12 cellular contexts compared by ENCODE assay signal in genomic region chr12:12735301-12735700, GRCh38. TPM values are rescaled to one million over a fixed set of nuclear protein-coding genes. Genes with fewer than 3 reads are reported as not detected.
A peak's percentile ranks its signal among the peaks of the same experiment; 100 is the strongest.
DNase-seq lines count a peak whose midpoint lies in the region; FAIRE-seq and TF ChIP-seq lines count a peak whose summit lies in the region.
"Had no signal": no experiment of that assay in that cellular context is flagged by ENCODE, and none has a peak within 500 bp of the region (broad histone marks: within the 10 kb centered on the region; RNA-seq: fewer than 3 reads in every experiment).

No MANE protein-coding gene starts in this region.

- TF ChIP-seq EP300 in tibial nerve (IDR thresholded peaks at IDR 0.05) = no peak

- no peaks in the 10 kb centered on the region for H3K36me3 ChIP-seq in keratinocyte (ENCODE audit: control insufficient read depth in 2 of 2, extremely low read depth in 1 of 2, insufficient read depth in 2 of 2, low read length in 2 of 2)
- H3K36me3 ChIP-seq in tibial nerve = no peaks in the 10 kb centered on the region

- no peak for DNase-seq in activated naive CD4-positive, alpha-beta T cell treated with anti-CD3 and anti-CD28 coated beads, Interleukin-2, amount 50 U/mL, for 16 hours
- no peak for DNase-seq in activated T-helper 1 cell treated with anti-CD3 and anti-CD28 coated beads, Interleukin-12 subunit alpha, Interleukin-12 subunit beta, Interleukin-2, Interleukin-4 antibody, amounts not matched to agents 30 ng/mL and 10 ng/mL and 1 ng/mL, durations not matched to agents 14 hours and 24 hours and 36 hours (ENCODE audit: low spot score)
- no peak for DNase-seq in keratinocyte (ENCODE audit: low read depth, low spot score)
- no peak for DNase-seq in tibial nerve (ENCODE audit: low spot score in 2 of 2)
- DNase-seq in amniotic stem cell (lab: John Stamatoyannopoulos, UW) = no peak
- DNase-seq in cerebellum (ENCODE audit: low spot score) = no peak
- no peak for DNase-seq in NCI-H1092 (lab: John Stamatoyannopoulos, UW)
- DNase-seq: occipital lobe had no signal

- dilution Hi-C loops in keratinocyte (cut with MboI; ENCODE audit: extremely low pct_ligation_motif_present, low sequenced_read_pairs) = no loop called here

- H3K9me3 ChIP-seq in keratinocyte (ENCODE audit: control insufficient read depth, low read depth, low read length) = no peaks in the 10 kb centered on the region
- no peaks in the 10 kb centered on the region for H3K9me3 ChIP-seq in tibial nerve

- H3K9me1 ChIP-seq in keratinocyte (ENCODE audit: control insufficient read depth, extremely low read depth, insufficient read depth, low read length) = no peaks in the 10 kb centered on the region

- intact Hi-C loops in activated T-helper 1 cell treated with anti-CD3 and anti-CD28 coated beads, Interleukin-12 subunit alpha, Interleukin-12 subunit beta, Interleukin-2, Interleukin-4 antibody, amounts not matched to agents 30 ng/mL and 10 ng/mL and 1 ng/mL, durations not matched to agents 14 hours and 24 hours and 36 hours (cut with micrococcal nuclease) = no loop called here

- H3K4me3 Mint-ChIP-seq in activated naive CD4-positive, alpha-beta T cell treated with anti-CD3 and anti-CD28 coated beads, Interleukin-2, amount 50 U/mL, for 24 hours = no peak overlapping the region
- H3K4me3 Mint-ChIP-seq in activated T-helper 1 cell treated with anti-CD3 and anti-CD28 coated beads, Interleukin-12 subunit alpha, Interleukin-12 subunit beta, Interleukin-2, Interleukin-4 antibody, amounts not matched to agents 30 ng/mL and 10 ng/mL and 1 ng/mL, durations not matched to agents 14 hours and 24 hours and 36 hours = peak overlapping the region; percentile 34

- H3K27me3 ChIP-seq in keratinocyte (ENCODE audit: control insufficient read depth, extremely low read depth, insufficient read depth, low read length) (no peaks in the 10 kb centered on the region), tibial nerve (no peaks in the 10 kb centered on the region)

- H3K27ac ChIP-seq in keratinocyte (ENCODE audit: control insufficient read depth, insufficient read depth, low read length) (peak overlapping the region; percentile 34), tibial nerve (peak overlapping the region in 3 of 4 donors; percentile 56 to 82 (median 72))
- H3K27ac ChIP-seq: C4-2B had no signal

- H3K4me1 ChIP-seq in keratinocyte (ENCODE audit: control insufficient read depth, extremely low read depth, insufficient read depth, low read length) (peaks cover 17% of the 10 kb centered on the region), tibial nerve (peaks cover 0 to 41% (median 3%) of the 10 kb centered on the region in 4 donors)

- TF ChIP-seq POLR2A in tibial nerve (IDR thresholded peaks at IDR 0.05) = no peak

- peak overlapping the region; percentile 92 for H3K4me2 ChIP-seq in keratinocyte (ENCODE audit: control insufficient read depth, extremely low read depth, insufficient read depth, low read depth, low read length)

- no peaks in the 10 kb centered on the region for H3K79me2 ChIP-seq in keratinocyte (ENCODE audit: control insufficient read depth, insufficient read depth, low read length)

- H3K4me1 Mint-ChIP-seq in activated naive CD4-positive, alpha-beta T cell treated with anti-CD3 and anti-CD28 coated beads, Interleukin-2, amount 50 U/mL, for 24 hours = peaks cover 40% of the 10 kb centered on the region
- H3K4me1 Mint-ChIP-seq in activated T-helper 1 cell treated with anti-CD3 and anti-CD28 coated beads, Interleukin-12 subunit alpha, Interleukin-12 subunit beta, Interleukin-2, Interleukin-4 antibody, amounts not matched to agents 30 ng/mL and 10 ng/mL and 1 ng/mL, durations not matched to agents 14 hours and 24 hours and 36 hours (ENCODE audit: low read depth) = peaks cover 63% of the 10 kb centered on the region

- peak overlapping the region; percentile 78 for H3K27ac Mint-ChIP-seq in activated naive CD4-positive, alpha-beta T cell treated with anti-CD3 and anti-CD28 coated beads, Interleukin-2, amount 50 U/mL, for 24 hours
- peak overlapping the region; percentile 81 for H3K27ac Mint-ChIP-seq in activated T-helper 1 cell treated with anti-CD3 and anti-CD28 coated beads, Interleukin-12 subunit alpha, Interleukin-12 subunit beta, Interleukin-2, Interleukin-4 antibody, amounts not matched to agents 30 ng/mL and 10 ng/mL and 1 ng/mL, durations not matched to agents 14 hours and 24 hours and 36 hours

- H4K20me1 ChIP-seq in keratinocyte (ENCODE audit: control insufficient read depth, extremely low read depth, insufficient read depth, low read length) = no peaks in the 10 kb centered on the region

- H3K4me3 ChIP-seq in keratinocyte (ENCODE audit: control insufficient read depth in 2 of 3, extremely low read depth in 1 of 3, insufficient read depth in 2 of 3, low read depth in 1 of 3, low read length in 3 of 3) (peak overlapping the region in 1 of 3 experiments; percentile 38), tibial nerve (no peak overlapping the region)

- TF ChIP-seq CTCF in keratinocyte (optimal IDR thresholded peaks at IDR 0.05 in 1 of 3, IDR thresholded peaks at IDR 0.05 in 1 of 3, conservative IDR thresholded peaks at IDR 0.05 in 1 of 3; ENCODE audit: extremely low read depth in 1 of 3, insufficient read depth in 2 of 3, low read length in 3 of 3) (no peak), tibial nerve (IDR thresholded peaks at IDR 0.05) (no peak)

- peak overlapping the region; percentile 59 for H3K9ac ChIP-seq in keratinocyte (ENCODE audit: control insufficient read depth, extremely low read depth, insufficient read depth, low read length)

- H3K27me3 Mint-ChIP-seq in activated naive CD4-positive, alpha-beta T cell treated with anti-CD3 and anti-CD28 coated beads, Interleukin-2, amount 50 U/mL, for 24 hours = no peaks in the 10 kb centered on the region
- no peaks in the 10 kb centered on the region for H3K27me3 Mint-ChIP-seq in activated T-helper 1 cell treated with anti-CD3 and anti-CD28 coated beads, Interleukin-12 subunit alpha, Interleukin-12 subunit beta, Interleukin-2, Interleukin-4 antibody, amounts not matched to agents 30 ng/mL and 10 ng/mL and 1 ng/mL, durations not matched to agents 14 hours and 24 hours and 36 hours (ENCODE audit: insufficient read depth)

- 87 to 100% methylated on average over 1 of the region's 1 CpG for WGBS in tibial nerve, 2 donors

- no peak for FAIRE-seq in keratinocyte (lab: Jason Lieb, UNC)
- FAIRE-seq: H1 had no signal

- no peaks in the 10 kb centered on the region for H3K9me3 Mint-ChIP-seq in activated naive CD4-positive, alpha-beta T cell treated with anti-CD3 and anti-CD28 coated beads, Interleukin-2, amount 50 U/mL, for 24 hours
- H3K9me3 Mint-ChIP-seq in activated T-helper 1 cell treated with anti-CD3 and anti-CD28 coated beads, Interleukin-12 subunit alpha, Interleukin-12 subunit beta, Interleukin-2, Interleukin-4 antibody, amounts not matched to agents 30 ng/mL and 10 ng/mL and 1 ng/mL, durations not matched to agents 14 hours and 24 hours and 36 hours = no peaks in the 10 kb centered on the region
- H3K9me3 Mint-ChIP-seq: activated naive CD4-positive, alpha-beta T cell treated with anti-CD3 and anti-CD28 coated beads, Interleukin-2, amount 50 U/mL, for 72 hours had no signal

- peaks cover 4% of the 10 kb centered on the region for H3K36me3 Mint-ChIP-seq in activated naive CD4-positive, alpha-beta T cell treated with anti-CD3 and anti-CD28 coated beads, Interleukin-2, amount 50 U/mL, for 24 hours
- peaks cover 17% of the 10 kb centered on the region for H3K36me3 Mint-ChIP-seq in activated T-helper 1 cell treated with anti-CD3 and anti-CD28 coated beads, Interleukin-12 subunit alpha, Interleukin-12 subunit beta, Interleukin-2, Interleukin-4 antibody, amounts not matched to agents 30 ng/mL and 10 ng/mL and 1 ng/mL, durations not matched to agents 14 hours and 24 hours and 36 hours (ENCODE audit: low read depth)
- H3K36me3 Mint-ChIP-seq: activated naive CD4-positive, alpha-beta T cell treated with anti-CD3 and anti-CD28 coated beads, Interleukin-2, amount 50 U/mL, for 72 hours had no signal

- peak overlapping the region; percentile 93 for H2AFZ ChIP-seq in keratinocyte (ENCODE audit: control insufficient read depth, low read length)

RNA-seq across cellular contexts. Expression of gene CDKN1B, which starts 18.1 kb away (rescaled TPM):
- total RNA-seq in activated T-helper 1 cell treated with anti-CD3 and anti-CD28 coated beads, Interleukin-12 subunit alpha, Interleukin-12 subunit beta, Interleukin-2, Interleukin-4 antibody, amounts not matched to agents 30 ng/mL and 10 ng/mL and 1 ng/mL, durations not matched to agents 14 hours and 24 hours and 36 hours = 54.8 and 61.9 TPM in 2 replicates
- polyA plus RNA-seq in keratinocyte = 2.9 to 5.5 TPM (median 5.1 TPM) in 3 replicates
- 16.5 TPM for polyA plus RNA-seq in keratinocyte (2011; ENCODE audit: low read depth)
- 1.5 and 2.4 TPM in 2 replicates for polyA plus RNA-seq in keratinocyte (2011; cell fraction: cytosol; rRNA removed)
- polyA plus RNA-seq in keratinocyte (2011; cell fraction: nucleus; rRNA removed) = 3.4 and 4.0 TPM in 2 replicates
- polyA plus RNA-seq in keratinocyte (2012; ENCODE audit: low replicate concordance) = 8.1 and 9.2 TPM in 2 replicates
- 0.89 to 3.2 TPM (median 1.2 TPM) in 3 replicates for polyA minus RNA-seq in keratinocyte
- 6.9 TPM for polyA minus RNA-seq in keratinocyte (2011; cell fraction: cytosol; rRNA and poly(A)+ RNA removed)
- polyA minus RNA-seq in keratinocyte (2011; cell fraction: nucleus; rRNA and poly(A)+ RNA removed) = 5.5 and 6.0 TPM in 2 replicates
- total RNA-seq in tibial nerve (100 to 1,000 TPM in 3 of 4 donors, 10 to 100 TPM in 1; 77.4 to 142 (median 114) TPM), cerebellum (64.6 TPM)

RNA-seq across cellular contexts. Expression of gene GPR19, which starts 39.3 kb away (rescaled TPM):
- 7.9 and 8.9 TPM in 2 replicates for total RNA-seq in activated T-helper 1 cell treated with anti-CD3 and anti-CD28 coated beads, Interleukin-12 subunit alpha, Interleukin-12 subunit beta, Interleukin-2, Interleukin-4 antibody, amounts not matched to agents 30 ng/mL and 10 ng/mL and 1 ng/mL, durations not matched to agents 14 hours and 24 hours and 36 hours
- 0.05 to 0.45 TPM (median 0.17 TPM) in 3 replicates for polyA plus RNA-seq in keratinocyte
- polyA plus RNA-seq in keratinocyte (2011; ENCODE audit: low read depth) = not detected
- 0.10 and 0.18 TPM in 2 replicates for polyA plus RNA-seq in keratinocyte (2011; cell fraction: cytosol; rRNA removed)
- polyA plus RNA-seq in keratinocyte (2011; cell fraction: nucleus; rRNA removed) = 0.45 TPM in 1 of 2 replicates, not detected in the other
- polyA plus RNA-seq in keratinocyte (2012; ENCODE audit: low replicate concordance) = 0.28 TPM in 1 of 2 replicates, not detected in the other
- polyA minus RNA-seq in keratinocyte = 0.23 to 1.1 TPM in 2 of 3 replicates, not detected in the other
- not detected for polyA minus RNA-seq in keratinocyte (2011; cell fraction: cytosol; rRNA and poly(A)+ RNA removed)
- not detected in 2 replicates for polyA minus RNA-seq in keratinocyte (2011; cell fraction: nucleus; rRNA and poly(A)+ RNA removed)
- total RNA-seq in tibial nerve (1 to 10 TPM in 1 of 4 donors, not detected in 3; 1.3 TPM), cerebellum (23.0 TPM)

RNA-seq across cellular contexts. Expression of gene APOLD1, which starts 50.2 kb away (rescaled TPM):
- 4.0 and 4.8 TPM in 2 replicates for total RNA-seq in activated T-helper 1 cell treated with anti-CD3 and anti-CD28 coated beads, Interleukin-12 subunit alpha, Interleukin-12 subunit beta, Interleukin-2, Interleukin-4 antibody, amounts not matched to agents 30 ng/mL and 10 ng/mL and 1 ng/mL, durations not matched to agents 14 hours and 24 hours and 36 hours
- polyA plus RNA-seq in keratinocyte = 0.34 to 0.36 TPM (median 0.34 TPM) in 3 replicates
- 0.05 TPM for polyA plus RNA-seq in keratinocyte (2011; ENCODE audit: low read depth)
- 0.17 and 0.40 TPM in 2 replicates for polyA plus RNA-seq in keratinocyte (2011; cell fraction: cytosol; rRNA removed)
- polyA plus RNA-seq in keratinocyte (2011; cell fraction: nucleus; rRNA removed) = 0.34 and 0.36 TPM in 2 replicates
- polyA plus RNA-seq in keratinocyte (2012; ENCODE audit: low replicate concordance) = 0.22 and 0.34 TPM in 2 replicates
- polyA minus RNA-seq in keratinocyte = 0.26 to 0.33 TPM (median 0.26 TPM) in 3 replicates
- 0.58 TPM for polyA minus RNA-seq in keratinocyte (2011; cell fraction: cytosol; rRNA and poly(A)+ RNA removed)
- polyA minus RNA-seq in keratinocyte (2011; cell fraction: nucleus; rRNA and poly(A)+ RNA removed) = 0.31 and 0.32 TPM in 2 replicates
- total RNA-seq in tibial nerve = 100 to 1,000 TPM in 1 of 4 donors, 10 to 100 TPM in 3; 43.7 to 138 (median 83.9) TPM
- total RNA-seq in cerebellum = 30.2 TPM
